17 cellular contexts compared by ENCODE assay signal in genomic region chr10:119291223-119291900, GRCh38.
DNase-seq lines count a peak whose midpoint lies in the region; ATAC-seq and TF ChIP-seq lines count a peak whose summit lies in the region.
"Had no signal": no experiment of that assay in that cellular context is flagged by ENCODE, and none has a peak within 500 bp of the region (broad histone marks: within the 10 kb centered on the region; RNA-seq: fewer than 3 reads in every experiment).

No MANE protein-coding gene starts in this region.

- peak in 1 of 2 donors; percentile 22 for ATAC-seq in stimulated activated naive B cell treated with anti-CD40 and anti-IgM and Interleukin-4, amounts not matched to agents 10 μg/mL and 1 μg/mL and 100 μg/mL, for 72 hours (replicated peaks)
- ATAC-seq in psoas muscle: no peak
- ATAC-seq: activated T-cell treated with anti-CD3 and anti-CD28 coated beads, Interleukin-2, amount 50 U/mL, for 4 hours had no signal

- H3K9me3 ChIP-seq in OCI-LY7 (ENCODE audit: low read length) (no peaks in the 10 kb centered on the region), psoas muscle (no peaks in the 10 kb centered on the region)
- H3K9me3 ChIP-seq: Peyer's patch had no signal

- peaks cover 70% of the 10 kb centered on the region for H3K4me1 Mint-ChIP-seq in activated naive CD4-positive, alpha-beta T cell treated with anti-CD3 and anti-CD28 coated beads, Interleukin-2, amount 50 U/mL, for 24 hours
- peaks cover 48% of the 10 kb centered on the region for H3K4me1 Mint-ChIP-seq in endothelial cell (ENCODE audit: unreplicated experiment)
- peaks cover 35 to 67% of the 10 kb centered on the region in 2 donors for H3K4me1 Mint-ChIP-seq in stimulated activated naive B cell treated with anti-CD40 and anti-IgM and Interleukin-4, amounts not matched to agents 10 μg/mL and 1 μg/mL and 100 μg/mL, for 72 hours
- H3K4me1 Mint-ChIP-seq in activated CD4-positive, alpha-beta memory T cell treated with anti-CD3 and anti-CD28 coated beads, Interleukin-2, amount 10 ng/mL, durations not matched to agents 7 days and 5 days: peaks cover 56% of the 10 kb centered on the region

- no peaks in the 10 kb centered on the region for H3K79me2 ChIP-seq in OCI-LY7 (ENCODE audit: insufficient read depth, low read depth, low read length)

- H3K36me3 ChIP-seq in OCI-LY7 (ENCODE audit: insufficient read depth, low read length): no peaks in the 10 kb centered on the region
- H3K36me3 ChIP-seq in psoas muscle (ENCODE audit: insufficient read depth in 1 of 2, low read depth in 1 of 2): no peaks in the 10 kb centered on the region
- H3K36me3 ChIP-seq: Peyer's patch had no signal

- H3K4me3 Mint-ChIP-seq in activated naive CD4-positive, alpha-beta T cell treated with anti-CD3 and anti-CD28 coated beads, Interleukin-2, amount 50 U/mL, for 24 hours: peak overlapping the region; percentile 72
- no peak overlapping the region for H3K4me3 Mint-ChIP-seq in endothelial cell (ENCODE audit: unreplicated experiment)
- no peak overlapping the region for H3K4me3 Mint-ChIP-seq in stimulated activated naive B cell treated with anti-CD40 and anti-IgM and Interleukin-4, amounts not matched to agents 10 μg/mL and 1 μg/mL and 100 μg/mL, for 72 hours
- H3K4me3 Mint-ChIP-seq in activated CD4-positive, alpha-beta memory T cell treated with anti-CD3 and anti-CD28 coated beads, Interleukin-2, amount 10 ng/mL, durations not matched to agents 7 days and 5 days: no peak overlapping the region
- H3K4me3 Mint-ChIP-seq: activated T-cell treated with anti-CD3 and anti-CD28 coated beads, Interleukin-2, amount 50 U/mL, for 4 hours; dendritic cell treated with granulocyte-macrophage colony-stimulating factor and Interleukin-4, amounts not matched to agents 40 ng/mL and 50 ng/mL, for 4 days; GM23338; type B pancreatic cell had no signal

- no peaks in the 10 kb centered on the region for H3K27me3 ChIP-seq in psoas muscle (ENCODE audit: insufficient read depth in 3 of 3, low read length in 2 of 3)
- H3K27me3 ChIP-seq: Peyer's patch had no signal

- peaks cover 6% of the 10 kb centered on the region for H3K36me3 Mint-ChIP-seq in activated naive CD4-positive, alpha-beta T cell treated with anti-CD3 and anti-CD28 coated beads, Interleukin-2, amount 50 U/mL, for 24 hours
- peaks cover 40% of the 10 kb centered on the region for H3K36me3 Mint-ChIP-seq in endothelial cell (ENCODE audit: low read depth, unreplicated experiment)
- peaks cover 4 to 10% of the 10 kb centered on the region in 2 donors for H3K36me3 Mint-ChIP-seq in stimulated activated naive B cell treated with anti-CD40 and anti-IgM and Interleukin-4, amounts not matched to agents 10 μg/mL and 1 μg/mL and 100 μg/mL, for 72 hours
- peaks cover 10% of the 10 kb centered on the region for H3K36me3 Mint-ChIP-seq in activated CD4-positive, alpha-beta memory T cell treated with anti-CD3 and anti-CD28 coated beads, Interleukin-2, amount 10 ng/mL, durations not matched to agents 7 days and 5 days (ENCODE audit: low read depth)
- H3K36me3 Mint-ChIP-seq: type B pancreatic cell had no signal

- CTCF ChIA-PET in OCI-LY7 (lab: Charles Lee; ENCODE audit: unreplicated experiment): no interaction called here
- CTCF ChIA-PET in activated CD4-positive, alpha-beta memory T cell treated with anti-CD3 and anti-CD28 coated beads, Interleukin-2, amount 10 ng/mL, durations not matched to agents 7 days and 5 days (lab: Charles Lee): interaction anchor here (0.7 kb wide), 1 partner anchor 9 kb away, joined by 4 read pairs; no protein-coding TSS in a partner anchor

- H3K27me3 Mint-ChIP-seq in activated naive CD4-positive, alpha-beta T cell treated with anti-CD3 and anti-CD28 coated beads, Interleukin-2, amount 50 U/mL, for 24 hours: no peaks in the 10 kb centered on the region
- peaks cover 15% of the 10 kb centered on the region for H3K27me3 Mint-ChIP-seq in endothelial cell (ENCODE audit: unreplicated experiment)
- no peaks in the 10 kb centered on the region for H3K27me3 Mint-ChIP-seq in stimulated activated naive B cell treated with anti-CD40 and anti-IgM and Interleukin-4, amounts not matched to agents 10 μg/mL and 1 μg/mL and 100 μg/mL, for 72 hours
- H3K27me3 Mint-ChIP-seq in activated CD4-positive, alpha-beta memory T cell treated with anti-CD3 and anti-CD28 coated beads, Interleukin-2, amount 10 ng/mL, durations not matched to agents 7 days and 5 days: no peaks in the 10 kb centered on the region
- H3K27me3 Mint-ChIP-seq: dendritic cell treated with granulocyte-macrophage colony-stimulating factor and Interleukin-4, amounts not matched to agents 40 ng/mL and 50 ng/mL, for 4 days had no signal

- no peak for DNase-seq in activated naive CD4-positive, alpha-beta T cell (lab: John Stamatoyannopoulos, UW)
- DNase-seq in OCI-LY7 (ENCODE audit: low spot score) (no peak), endothelial cell (ENCODE audit: low spot score) (no peak), psoas muscle (no peak), caudate nucleus (lab: John Stamatoyannopoulos, UW) (no peak)
- DNase-seq in stimulated activated naive B cell treated with anti-CD40 and anti-IgM and Interleukin-4, amounts not matched to agents 10 μg/mL and 1 μg/mL and 100 μg/mL, for 72 hours: no peak
- DNase-seq in activated CD4-positive, alpha-beta memory T cell treated with anti-CD3 and anti-CD28 coated beads, Interleukin-2, amount 10 ng/mL, durations not matched to agents 7 days and 5 days: no peak
- DNase-seq: activated CD4-positive, alpha-beta T cell treated with anti-CD3 and anti-CD28 coated beads for 4 hours; activated T-cell treated with anti-CD3 and anti-CD28 coated beads, Interleukin-2, amount 50 U/mL, for 4 hours; hippocampal formation; NCI-H1930; NCI-H510A; Peyer's patch had no signal

- intact Hi-C loops in OCI-LY7 (cut with micrococcal nuclease; ENCODE audit: unreplicated experiment) (no loop called here), psoas muscle (cut with DNase I) (no loop called here)

- no peak overlapping the region for H3K4me2 ChIP-seq in OCI-LY7 (ENCODE audit: low read length)
- H3K4me2 ChIP-seq: GM23338 had no signal

- no peak overlapping the region for H2AFZ ChIP-seq in OCI-LY7 (ENCODE audit: low read length)
- H2AFZ ChIP-seq: GM23338 had no signal

- H3K9me3 Mint-ChIP-seq in activated naive CD4-positive, alpha-beta T cell treated with anti-CD3 and anti-CD28 coated beads, Interleukin-2, amount 50 U/mL, for 24 hours: no peaks in the 10 kb centered on the region
- H3K9me3 Mint-ChIP-seq in endothelial cell (ENCODE audit: unreplicated experiment): no peaks in the 10 kb centered on the region
- no peaks in the 10 kb centered on the region for H3K9me3 Mint-ChIP-seq in stimulated activated naive B cell treated with anti-CD40 and anti-IgM and Interleukin-4, amounts not matched to agents 10 μg/mL and 1 μg/mL and 100 μg/mL, for 72 hours
- peaks cover 2% of the 10 kb centered on the region for H3K9me3 Mint-ChIP-seq in activated CD4-positive, alpha-beta memory T cell treated with anti-CD3 and anti-CD28 coated beads, Interleukin-2, amount 10 ng/mL, durations not matched to agents 7 days and 5 days
- H3K9me3 Mint-ChIP-seq: type B pancreatic cell had no signal

- no peaks in the 10 kb centered on the region for H4K20me1 ChIP-seq in OCI-LY7 (ENCODE audit: insufficient read depth, low read length)

- H3K27ac ChIP-seq in OCI-LY7 (ENCODE audit: low read depth, low read length, poor library complexity, severe bottlenecking) (peak overlapping the region; percentile 66), psoas muscle (no peak overlapping the region), caudate nucleus (ENCODE audit: low read depth, low read length) (no peak overlapping the region)

- H3K27ac Mint-ChIP-seq in activated naive CD4-positive, alpha-beta T cell treated with anti-CD3 and anti-CD28 coated beads, Interleukin-2, amount 50 U/mL, for 24 hours: peak overlapping the region; percentile 95
- H3K27ac Mint-ChIP-seq in endothelial cell (ENCODE audit: unreplicated experiment): peak overlapping the region; percentile 72
- peak overlapping the region; percentile 82 for H3K27ac Mint-ChIP-seq in stimulated activated naive B cell treated with anti-CD40 and anti-IgM and Interleukin-4, amounts not matched to agents 10 μg/mL and 1 μg/mL and 100 μg/mL, for 72 hours
- no peak overlapping the region for H3K27ac Mint-ChIP-seq in activated CD4-positive, alpha-beta memory T cell treated with anti-CD3 and anti-CD28 coated beads, Interleukin-2, amount 10 ng/mL, durations not matched to agents 7 days and 5 days
- H3K27ac Mint-ChIP-seq: dendritic cell treated with granulocyte-macrophage colony-stimulating factor and Interleukin-4, amounts not matched to agents 40 ng/mL and 50 ng/mL, for 4 days; GM23338 had no signal

- TF ChIP-seq CTCF in OCI-LY7 (conservative IDR thresholded peaks at IDR 0.05; ENCODE audit: low read length): no peak
- TF ChIP-seq CTCF in endothelial cell (IDR thresholded peaks at IDR 0.05; ENCODE audit: unreplicated experiment): no peak
- no peak for TF ChIP-seq CTCF in psoas muscle (IDR thresholded peaks at IDR 0.05)

- POLR2A ChIA-PET in OCI-LY7 (lab: Charles Lee): interaction anchor here (0.6 kb wide), 1 partner anchor 1906 kb away, joined by 3 read pairs; no protein-coding TSS in a partner anchor
- POLR2A ChIA-PET in activated CD4-positive, alpha-beta memory T cell treated with anti-CD3 and anti-CD28 coated beads, Interleukin-2, amount 10 ng/mL, durations not matched to agents 7 days and 5 days (lab: Charles Lee): interaction anchor here (3.1 kb wide), 1 partner anchor 10 kb away, joined by 20 read pairs; no protein-coding TSS in a partner anchor

- WGBS in psoas muscle, 3 donors: 63 to 75% (median 68%) methylated on average over 6 of the region's 6 CpGs

- BruUV-seq in OCI-LY7 (replicated peaks; lab: Mats Ljungman, UMichigan): no TSS peak

- H3K9me2 ChIP-seq in OCI-LY7 (ENCODE audit: insufficient read depth, low read length): no peaks in the 10 kb centered on the region

- H3K4me3 ChIP-seq in OCI-LY7 (ENCODE audit: low read depth, low read length, poor library complexity, severe bottlenecking) (no peak overlapping the region), psoas muscle (no peak overlapping the region)
- H3K4me3 ChIP-seq: GM23338, Peyer's patch had no signal

- H3K4me1 ChIP-seq in OCI-LY7 (ENCODE audit: insufficient read depth, low read length, poor library complexity, severe bottlenecking): peaks cover 44% of the 10 kb centered on the region
- peaks cover 13% of the 10 kb centered on the region for H3K4me1 ChIP-seq in psoas muscle
